In genomic region chr7:134278502-134279153, GRCh38 we compare ENCODE assay signal across 25 cellular contexts. TPM values are rescaled to one million over a fixed set of nuclear protein-coding genes. Genes with fewer than 3 reads are reported as not detected.
DNase-seq lines count a peak whose midpoint lies in the region; ATAC-seq, FAIRE-seq and TF ChIP-seq lines count a peak whose summit lies in the region.
"Had no signal": no experiment of that assay in that cellular context is flagged by ENCODE, and none has a peak within 500 bp of the region (broad histone marks: within the 10 kb centered on the region; RNA-seq: fewer than 3 reads in every experiment).

No MANE protein-coding gene starts in this region.

- H3K79me2 ChIP-seq in HepG2 (ENCODE audit: insufficient read depth, low read length) (no peaks in the 10 kb centered on the region), osteoblast (ENCODE audit: insufficient read depth, low read length) (no peaks in the 10 kb centered on the region)

- ATAC-seq in HepG2 (no peak), right lobe of liver (peak; percentile 83 to 92 (median 91)), GM21367 (IDR thresholded peaks at IDR 0.05; ENCODE audit: unreplicated experiment) (no peak)
- ATAC-seq: GM12878, GM23338, HCT116 had no signal

- TF ChIP-seq CTCF in liver (IDR thresholded peaks at IDR 0.05; ENCODE audit: low read depth, low read length, missing input control): no peak
- no peak for TF ChIP-seq CTCF in HepG2 (CRISPR knock-in tag; IDR thresholded peaks at IDR 0.05)
- TF ChIP-seq CTCF in right lobe of liver (IDR thresholded peaks at IDR 0.05): no peak
- no peak for TF ChIP-seq CTCF in osteoblast (IDR thresholded peaks at IDR 0.05; ENCODE audit: extremely low read depth, low read depth, low read length)

- H3K9me3 Mint-ChIP-seq in activated T-helper 2 cell treated with anti-CD3 and anti-CD28 coated beads, Interferon-gamma antibody, Interleukin-2, Interleukin-4, amounts not matched to agents 10 μg/mL and 5 μg/mL and 100 μg/mL, durations not matched to agents 14 hours and 24 hours and 36 hours: no peaks in the 10 kb centered on the region
- H3K9me3 Mint-ChIP-seq: CD4-positive, alpha-beta T cell; CD8-positive, alpha-beta memory T cell; GM23338; H9 had no signal

- intact Hi-C loops in HepG2 (cut with micrococcal nuclease; ENCODE audit: unreplicated experiment) (no loop called here), right lobe of liver (cut with DNase I) (no loop called here)
- intact Hi-C loops in activated T-helper 2 cell treated with anti-CD3 and anti-CD28 coated beads, Interferon-gamma antibody, Interleukin-2, Interleukin-4, amounts not matched to agents 10 μg/mL and 5 μg/mL and 100 μg/mL, durations not matched to agents 14 hours and 24 hours and 36 hours (cut with micrococcal nuclease): no loop called here

- TF ChIP-seq POLR2A in HepG2 (IDR thresholded peaks at IDR 0.05; ENCODE audit: insufficient read depth in 1 of 2, low read depth in 2 of 2, low read length in 2 of 2): no peak
- TF ChIP-seq POLR2A in right lobe of liver (IDR thresholded peaks at IDR 0.05): no peak

- TF ChIP-seq EP300 in HepG2 (IDR thresholded peaks at IDR 0.05; ENCODE audit: low read depth in 2 of 2, low read length in 2 of 2) (no peak), HepG2 (CRISPR knock-in tag; IDR thresholded peaks at IDR 0.05; ENCODE audit: borderline replicate concordance) (no peak)

- H3K27me3 Mint-ChIP-seq in activated T-helper 2 cell treated with anti-CD3 and anti-CD28 coated beads, Interferon-gamma antibody, Interleukin-2, Interleukin-4, amounts not matched to agents 10 μg/mL and 5 μg/mL and 100 μg/mL, durations not matched to agents 14 hours and 24 hours and 36 hours (ENCODE audit: low read depth): peaks cover 15% of the 10 kb centered on the region

- CTCF ChIA-PET in HepG2 (lab: Yijun Ruan, JAX; ENCODE audit: low intra/inter-chr PET ratio, low total read pairs): no interaction called here

- H3K27ac ChIP-seq in liver (ENCODE audit: low read depth in 1 of 2, low read length in 2 of 2) (peak overlapping the region; percentile 1 to 55), HepG2 (ENCODE audit: extremely low read length, insufficient read depth, low read length) (no peak overlapping the region), right lobe of liver (peak overlapping the region in 2 of 3 donors; percentile 37 to 54), osteoblast (ENCODE audit: low read depth, low read length) (no peak overlapping the region)
- H3K27ac ChIP-seq: 22Rv1; BLaER1 treated with 17β-estradiol and CSF1 and Interleukin-3, amounts not matched to agents 10 nM and 100 nM had no signal

- H3K4me2 ChIP-seq in HepG2 (ENCODE audit: low read depth, low read length) (no peak overlapping the region), osteoblast (ENCODE audit: insufficient read depth, low read length) (no peak overlapping the region)
- H3K4me2 ChIP-seq: BLaER1 treated with 17β-estradiol and CSF1 and Interleukin-3, amounts not matched to agents 10 nM and 100 nM; GM23338 had no signal

- TF ChIP-seq RAD21 in liver (IDR thresholded peaks at IDR 0.05) (peak in 1 of 2 donors; percentile 34), HepG2 (CRISPR knock-in tag; IDR thresholded peaks at IDR 0.05) (no peak)

- no peaks in the 10 kb centered on the region for H3K36me3 Mint-ChIP-seq in activated T-helper 2 cell treated with anti-CD3 and anti-CD28 coated beads, Interferon-gamma antibody, Interleukin-2, Interleukin-4, amounts not matched to agents 10 μg/mL and 5 μg/mL and 100 μg/mL, durations not matched to agents 14 hours and 24 hours and 36 hours (ENCODE audit: low read depth)
- H3K36me3 Mint-ChIP-seq: CD14-positive monocyte had no signal

- no peaks in the 10 kb centered on the region for H3K27me3 ChIP-seq in liver (ENCODE audit: control insufficient read depth in 4 of 4, insufficient read depth in 4 of 4, low read length in 3 of 4)
- H3K27me3 ChIP-seq in HepG2 (ENCODE audit: control insufficient read depth in 1 of 2, insufficient read depth in 2 of 2, low read length in 2 of 2): no peaks in the 10 kb centered on the region
- no peaks in the 10 kb centered on the region for H3K27me3 ChIP-seq in right lobe of liver
- no peaks in the 10 kb centered on the region for H3K27me3 ChIP-seq in osteoblast (ENCODE audit: insufficient read depth, low read length)
- H3K27me3 ChIP-seq: BE2C; BLaER1 treated with 17β-estradiol and CSF1 and Interleukin-3, amounts not matched to agents 10 nM and 100 nM had no signal

- no peak for DNase-seq in HepG2 (ENCODE audit: low spot score)
- DNase-seq in right lobe of liver: no peak
- DNase-seq in osteoblast (ENCODE audit: insufficient read length, low spot score, missing footprints): peak; percentile 10
- no peak for DNase-seq in activated T-helper 2 cell treated with anti-CD3 and anti-CD28 coated beads, Interferon-gamma antibody, Interleukin-2, Interleukin-4, amounts not matched to agents 10 μg/mL and 5 μg/mL and 100 μg/mL, durations not matched to agents 14 hours and 24 hours and 36 hours (ENCODE audit: low spot score)
- no peak for DNase-seq in NCI-H524 treated with DMSO at 0.1 percent for 48 hours (lab: John Stamatoyannopoulos, UW)
- DNase-seq: ACHN; AML-193; BE2C; CD4-positive, alpha-beta T cell; CD8-positive, alpha-beta memory T cell; DMS 273 treated with DMSO at 0.1 percent for 48 hours; DMS79; EL; GDM1; H9 had no signal

- H3K4me1 Mint-ChIP-seq in activated T-helper 2 cell treated with anti-CD3 and anti-CD28 coated beads, Interferon-gamma antibody, Interleukin-2, Interleukin-4, amounts not matched to agents 10 μg/mL and 5 μg/mL and 100 μg/mL, durations not matched to agents 14 hours and 24 hours and 36 hours (ENCODE audit: low read depth): no peaks in the 10 kb centered on the region
- H3K4me1 Mint-ChIP-seq: CD14-positive monocyte; CD8-positive, alpha-beta memory T cell had no signal

- POLR2A ChIA-PET in HepG2 (lab: Yijun Ruan, JAX): no interaction called here

- H3K36me3 ChIP-seq in liver (ENCODE audit: control insufficient read depth in 4 of 4, insufficient read depth in 3 of 4, low read depth in 1 of 4, low read length in 3 of 4): no peaks in the 10 kb centered on the region
- H3K36me3 ChIP-seq in HepG2 (replicated peaks in 1 of 2; ENCODE audit: control insufficient read depth in 1 of 2, insufficient read depth in 2 of 2, low read length in 2 of 2): no peaks in the 10 kb centered on the region
- H3K36me3 ChIP-seq in right lobe of liver: no peaks in the 10 kb centered on the region
- no peaks in the 10 kb centered on the region for H3K36me3 ChIP-seq in osteoblast (ENCODE audit: insufficient read depth, low read length)
- H3K36me3 ChIP-seq: BE2C; BLaER1 treated with 17β-estradiol and CSF1 and Interleukin-3, amounts not matched to agents 10 nM and 100 nM had no signal

- H2AFZ ChIP-seq in HepG2 (ENCODE audit: low read length) (no peak overlapping the region), osteoblast (ENCODE audit: low read length) (no peak overlapping the region)
- H2AFZ ChIP-seq: GM23338 had no signal

- no peak for FAIRE-seq in HepG2 (lab: Jason Lieb, UNC)
- FAIRE-seq: D721Med, GM12878, GM19239 had no signal

- in situ Hi-C loops in HepG2 (cut with HindIII; ENCODE audit: extremely low pct_ligation_motif_present, low pct_unique_long_range_greater_than_20kb): no loop called here

- peaks cover 3 to 15% (median 8%) of the 10 kb centered on the region in 4 donors for H3K4me1 ChIP-seq in liver (ENCODE audit: control insufficient read depth in 4 of 4, insufficient read depth in 4 of 4, low read length in 3 of 4)
- H3K4me1 ChIP-seq in HepG2 (ENCODE audit: insufficient read depth, low read length): peaks cover 6% of the 10 kb centered on the region; the same call in 1 of the 2 replicates
- H3K4me1 ChIP-seq in right lobe of liver: peaks cover 0 to 9% (median 0%) of the 10 kb centered on the region in 4 donors
- no peaks in the 10 kb centered on the region for H3K4me1 ChIP-seq in osteoblast (ENCODE audit: insufficient read depth, low read length)
- H3K4me1 ChIP-seq: BE2C had no signal

- WGBS in liver: 43% methylated on average over 7 of the region's 7 CpGs
- WGBS in HepG2 (ENCODE audit: low lambda C conversion rate): 27% methylated on average over 7 of the region's 7 CpGs
- WGBS in right lobe of liver (ENCODE audit: insufficient coverage, low coverage, low lambda C conversion rate, missing lambda C conversion rate): 39% methylated on average over 7 of the region's 7 CpGs

- no peaks in the 10 kb centered on the region for H4K20me1 ChIP-seq in HepG2 (ENCODE audit: insufficient read depth, low read length)
- H4K20me1 ChIP-seq in osteoblast (ENCODE audit: insufficient read depth, low read length): no peaks in the 10 kb centered on the region
- H4K20me1 ChIP-seq: BLaER1 treated with 17β-estradiol and CSF1 and Interleukin-3, amounts not matched to agents 10 nM and 100 nM had no signal

- no peak overlapping the region for H3K27ac Mint-ChIP-seq in activated T-helper 2 cell treated with anti-CD3 and anti-CD28 coated beads, Interferon-gamma antibody, Interleukin-2, Interleukin-4, amounts not matched to agents 10 μg/mL and 5 μg/mL and 100 μg/mL, durations not matched to agents 14 hours and 24 hours and 36 hours
- H3K27ac Mint-ChIP-seq: CD4-positive, alpha-beta T cell; CD8-positive, alpha-beta memory T cell; GM23338; H9 had no signal

- H3K9me3 ChIP-seq in liver (ENCODE audit: control insufficient read depth in 4 of 4, low read length in 3 of 4) (no peaks in the 10 kb centered on the region), HepG2 (ENCODE audit: low read length) (no peaks in the 10 kb centered on the region), right lobe of liver (no peaks in the 10 kb centered on the region), osteoblast (ENCODE audit: low read depth, low read length) (no peaks in the 10 kb centered on the region)
- H3K9me3 ChIP-seq: BE2C had no signal

- H3K4me3 Mint-ChIP-seq in activated T-helper 2 cell treated with anti-CD3 and anti-CD28 coated beads, Interferon-gamma antibody, Interleukin-2, Interleukin-4, amounts not matched to agents 10 μg/mL and 5 μg/mL and 100 μg/mL, durations not matched to agents 14 hours and 24 hours and 36 hours (ENCODE audit: low read depth): no peak overlapping the region
- H3K4me3 Mint-ChIP-seq: CD14-positive monocyte; CD4-positive, alpha-beta T cell; CD8-positive, alpha-beta memory T cell; GM23338; H9 had no signal

- BruUV-seq in HepG2 (replicated peaks; lab: Mats Ljungman, UMichigan): no TSS peak

- no peak overlapping the region for H3K4me3 ChIP-seq in liver (ENCODE audit: low read depth in 1 of 3, low read length in 3 of 3)
- H3K4me3 ChIP-seq in HepG2 (replicated peaks in 1 of 3; ENCODE audit: insufficient read depth in 1 of 3, low read depth in 2 of 3, low read length in 3 of 3): no peak overlapping the region
- H3K4me3 ChIP-seq in right lobe of liver: no peak overlapping the region
- no peak overlapping the region for H3K4me3 ChIP-seq in osteoblast (ENCODE audit: insufficient read depth, low read length)
- H3K4me3 ChIP-seq: BLaER1 treated with 17β-estradiol and CSF1 and Interleukin-3, amounts not matched to agents 10 nM and 100 nM; GM12878; GM23338 had no signal

- H3K9ac ChIP-seq in liver (ENCODE audit: low read depth in 1 of 2, low read length in 2 of 2) (no peak overlapping the region), HepG2 (ENCODE audit: insufficient read depth, low read depth, low read length) (no peak overlapping the region)
- H3K9ac ChIP-seq: BLaER1 treated with 17β-estradiol and CSF1 and Interleukin-3, amounts not matched to agents 10 nM and 100 nM had no signal

RNA-seq across cellular contexts. Expression of gene SLC35B4, which starts 38.1 kb away (rescaled TPM):
- 10 to 100 TPM in 1 of 2 donors, 1 to 10 TPM in 1; 5.9 to 11.9 TPM for total RNA-seq in liver
- 10 to 100 TPM in 1 of 2 donors, 1 to 10 TPM in 1; 5.7 to 17.7 TPM for polyA plus RNA-seq in liver
- 10.8 and 17.1 TPM in 2 replicates for total RNA-seq in HepG2 (2016; rRNA removed; fragmentation: Illumina TruSeq; extraction: Trizol)
- 1.7 and 2.6 TPM in 2 replicates for total RNA-seq in HepG2 (2016; cell fraction: cytosol; rRNA removed; fragmentation: Illumina TruSeq; extraction: Trizol; ENCODE audit: low read depth)
- 10.6 and 17.5 TPM in 2 replicates for total RNA-seq in HepG2 (2016; cell fraction: insoluble cytoplasmic fraction; rRNA removed; fragmentation: Illumina TruSeq; extraction: Trizol)
- total RNA-seq in HepG2 (2016; cell fraction: membrane; rRNA removed; fragmentation: Illumina TruSeq; extraction: Trizol): 6.0 and 6.2 TPM in 2 replicates
- total RNA-seq in HepG2 (2016; cell fraction: nucleus; rRNA removed; fragmentation: Illumina TruSeq; extraction: Trizol): 20.5 and 23.5 TPM in 2 replicates
- 13.2 and 17.8 TPM in 2 replicates for polyA plus RNA-seq in HepG2 (2011; rRNA removed)
- polyA plus RNA-seq in HepG2 (2011; cell fraction: cytosol; rRNA removed): 9.1 and 10.5 TPM in 2 replicates
- polyA plus RNA-seq in HepG2 (2011; cell fraction: nucleus; rRNA removed): 17.4 and 25.2 TPM in 2 replicates
- polyA plus RNA-seq in HepG2 (2012): 8.8 and 9.4 TPM in 2 replicates
- polyA plus RNA-seq in HepG2 (2016; cell fraction: cytosol; fragmentation: Illumina TruSeq; extraction: Trizol; ENCODE audit: low read depth): 2.2 and 3.0 TPM in 2 replicates
- 9.1 and 9.9 TPM in 2 replicates for polyA plus RNA-seq in HepG2 (2016; cell fraction: insoluble cytoplasmic fraction; fragmentation: Illumina TruSeq; extraction: Trizol; ENCODE audit: low read depth)
- 3.4 and 3.9 TPM in 2 replicates for polyA plus RNA-seq in HepG2 (2016; cell fraction: membrane; fragmentation: Illumina TruSeq; extraction: Trizol; ENCODE audit: low read depth)
- 40.7 and 42.9 TPM in 2 replicates for polyA plus RNA-seq in HepG2 (2016; cell fraction: nucleus; fragmentation: Illumina TruSeq; extraction: Trizol; ENCODE audit: insufficient read depth, low read depth)
- 30.7 and 61.9 TPM in 2 replicates for polyA minus RNA-seq in HepG2 (2011; rRNA and poly(A)+ RNA removed; ENCODE audit: low replicate concordance)
- polyA minus RNA-seq in HepG2 (2011; cell fraction: cytosol; rRNA and poly(A)+ RNA removed): 8.2 and 14.1 TPM in 2 replicates
- 18.3 and 24.1 TPM in 2 replicates for polyA minus RNA-seq in HepG2 (2011; cell fraction: nucleus; rRNA and poly(A)+ RNA removed)
- 10 to 100 TPM in 4 of 6 experiments, 1 to 10 TPM in 2; 8.9 to 13.5 (median 10.4) TPM for total RNA-seq in right lobe of liver
- total RNA-seq in osteoblast: 14.8 and 18.3 TPM in 2 replicates
- total RNA-seq in activated T-helper 2 cell treated with anti-CD3 and anti-CD28 coated beads, Interferon-gamma antibody, Interleukin-2, Interleukin-4, amounts not matched to agents 10 μg/mL and 5 μg/mL and 100 μg/mL, durations not matched to agents 14 hours and 24 hours and 36 hours: 22.8 and 23.1 TPM in 2 replicates

Comparison
In these comparisons a context has a peak if more than half of its experiments do, and no peak if none do; other contexts are left out.
1. H3K27ac ChIP-seq: peak in liver (2 of 2) and right lobe of liver (2 of 3); none in HepG2 (single experiment) and osteoblast (single experiment).
2. ATAC-seq: peak in right lobe of liver (4 of 4); none in HepG2 (single experiment) and GM21367 (single experiment).